7 cellular contexts compared by ENCODE assay signal in genomic region chr10:31056678-31057077, GRCh38. TPM values are rescaled to one million over a fixed set of nuclear protein-coding genes. Genes with fewer than 3 reads are reported as not detected.
DNase-seq lines count a peak whose midpoint lies in the region; ATAC-seq, FAIRE-seq and TF ChIP-seq lines count a peak whose summit lies in the region.
"Not testable (repeated sequence)": the region's sequence is repeated elsewhere in the genome, so short reads cannot be mapped to it uniquely, and the experiment has no call there.

No MANE protein-coding gene starts in this region.

- not testable (repeated sequence) for H3K23ac ChIP-seq in neuronal stem cell (ENCODE audit: low read depth, low read length, poor library complexity)

- not testable (repeated sequence) for H2BK15ac ChIP-seq in neuronal stem cell (ENCODE audit: low read length)

- H3K4ac ChIP-seq in neuronal stem cell (ENCODE audit: low read length) = not testable (repeated sequence)

- CTCF ChIA-PET in activated CD4-positive, alpha-beta memory T cell treated with anti-CD3 and anti-CD28 coated beads for 36 hours (lab: Charles Lee) = not testable (repeated sequence)

- H2BK5ac ChIP-seq in neuronal stem cell (ENCODE audit: low read length) = not testable (repeated sequence)

- not testable (repeated sequence) for H3K9ac ChIP-seq in astrocyte (ENCODE audit: low read length); neuronal stem cell (ENCODE audit: low read depth, low read length, poor library complexity)

- not testable (repeated sequence) for H4K91ac ChIP-seq in neuronal stem cell (ENCODE audit: low read depth, low read length, poor library complexity)

- not testable (repeated sequence) for H2AK5ac ChIP-seq in neuronal stem cell (ENCODE audit: low read depth, low read length)

- not testable (repeated sequence) for H3K9me3 Mint-ChIP-seq in activated CD4-positive, alpha-beta memory T cell treated with anti-CD3 and anti-CD28 coated beads for 36 hours; astrocyte (ENCODE audit: unreplicated experiment); immature natural killer cell; stimulated activated effector memory CD8-positive, alpha-beta T cell treated with anti-CD3 and anti-CD28 coated beads, Interleukin-12 subunit alpha, Interleukin-12 subunit beta, amount 100 ng/mL, for 72 hours

- H3K14ac ChIP-seq in neuronal stem cell (ENCODE audit: low read length) = not testable (repeated sequence)

- H3K36me3 ChIP-seq in astrocyte (ENCODE audit: insufficient read depth, low read length); neuronal stem cell (replicated peaks in 1 of 2; ENCODE audit: control insufficient read depth in 2 of 2, insufficient read depth in 2 of 2, low read length in 2 of 2); testis (ENCODE audit: low read depth, missing control alignments): not testable (repeated sequence)

- not testable (repeated sequence) for H3K9me3 ChIP-seq in T-helper 17 cell (ENCODE audit: control insufficient read depth, low read length, poor library complexity, severe bottlenecking); astrocyte (ENCODE audit: insufficient read depth, low read depth, low read length); neuronal stem cell (replicated peaks in 1 of 2; ENCODE audit: control insufficient read depth in 2 of 2, insufficient read depth in 1 of 2, low read depth in 1 of 2, low read length in 2 of 2); testis

- H3K18ac ChIP-seq in neuronal stem cell (ENCODE audit: low read length) = not testable (repeated sequence)

- H3K79me1 ChIP-seq in neuronal stem cell (ENCODE audit: low read depth, low read length) = not testable (repeated sequence)

- not testable (repeated sequence) for DNase-seq in T-helper 17 cell; activated CD4-positive, alpha-beta memory T cell treated with anti-CD3 and anti-CD28 coated beads for 36 hours; astrocyte (ENCODE audit: low read depth); immature natural killer cell; neuronal stem cell (ENCODE audit: low spot score); stimulated activated effector memory CD8-positive, alpha-beta T cell treated with anti-CD3 and anti-CD28 coated beads, Interleukin-12 subunit alpha, Interleukin-12 subunit beta, amount 100 ng/mL, for 72 hours (ENCODE audit: low spot score in 2 of 2)
- peak; percentile 66 for DNase-seq in testis

- not testable (repeated sequence) for H3K36me3 Mint-ChIP-seq in T-helper 17 cell (ENCODE audit: low read depth); activated CD4-positive, alpha-beta memory T cell treated with anti-CD3 and anti-CD28 coated beads for 36 hours; astrocyte (ENCODE audit: low read depth, unreplicated experiment); immature natural killer cell; stimulated activated effector memory CD8-positive, alpha-beta T cell treated with anti-CD3 and anti-CD28 coated beads, Interleukin-12 subunit alpha, Interleukin-12 subunit beta, amount 100 ng/mL, for 72 hours

- H3K4me3 Mint-ChIP-seq in T-helper 17 cell = peak overlapping the region; percentile 45
- H3K4me3 Mint-ChIP-seq in activated CD4-positive, alpha-beta memory T cell treated with anti-CD3 and anti-CD28 coated beads for 36 hours = peak overlapping the region; percentile 21
- not testable (repeated sequence) for H3K4me3 Mint-ChIP-seq in astrocyte (ENCODE audit: unreplicated experiment)
- peak overlapping the region in 3 of 5 donors; percentile 31 to 62 (median 58) for H3K4me3 Mint-ChIP-seq in immature natural killer cell
- H3K4me3 Mint-ChIP-seq in stimulated activated effector memory CD8-positive, alpha-beta T cell treated with anti-CD3 and anti-CD28 coated beads, Interleukin-12 subunit alpha, Interleukin-12 subunit beta, amount 100 ng/mL, for 72 hours = peak overlapping the region; percentile 39

- H2BK120ac ChIP-seq in neuronal stem cell (ENCODE audit: low read depth, low read length) = not testable (repeated sequence)

- H3K4me1 Mint-ChIP-seq in T-helper 17 cell; activated CD4-positive, alpha-beta memory T cell treated with anti-CD3 and anti-CD28 coated beads for 36 hours (ENCODE audit: low read depth); astrocyte (ENCODE audit: low read depth, unreplicated experiment); immature natural killer cell; stimulated activated effector memory CD8-positive, alpha-beta T cell treated with anti-CD3 and anti-CD28 coated beads, Interleukin-12 subunit alpha, Interleukin-12 subunit beta, amount 100 ng/mL, for 72 hours: not testable (repeated sequence)

- no CpG with 5 or more reads among the region's 8 CpGs for WGBS in neuronal stem cell (ENCODE audit: extremely low coverage in 2 of 2, insufficient read length in 2 of 2, insufficient replicate concordance in 1 of 2), 2 donors
- WGBS in testis, 2 donors = 62 to 64% methylated on average over 4 to 8 of the region's 8 CpGs

- intact Hi-C loops in activated CD4-positive, alpha-beta memory T cell treated with anti-CD3 and anti-CD28 coated beads for 36 hours (cut with micrococcal nuclease); testis (cut with DNase I; ENCODE audit: low total_unique reads): not testable (repeated sequence)

- not testable (repeated sequence) for H3K79me2 ChIP-seq in astrocyte (ENCODE audit: insufficient read depth, low read length)

- TF ChIP-seq CTCF in astrocyte (IDR thresholded peaks at IDR 0.05; ENCODE audit: insufficient read depth, low read depth, low read length); testis (IDR thresholded peaks at IDR 0.05): not testable (repeated sequence)

- H3K4me2 ChIP-seq in astrocyte (ENCODE audit: low read length); neuronal stem cell (ENCODE audit: insufficient read depth, low read length, poor library complexity, severe bottlenecking): not testable (repeated sequence)

- not testable (repeated sequence) for H3K27me3 ChIP-seq in astrocyte (ENCODE audit: insufficient read depth, low read length); neuronal stem cell (ENCODE audit: control insufficient read depth in 3 of 3, insufficient read depth in 3 of 3, low read depth in 1 of 3, low read length in 3 of 3); testis

- H4K8ac ChIP-seq in neuronal stem cell (ENCODE audit: low read depth, low read length) = not testable (repeated sequence)

- not testable (repeated sequence) for H3K27ac Mint-ChIP-seq in T-helper 17 cell; activated CD4-positive, alpha-beta memory T cell treated with anti-CD3 and anti-CD28 coated beads for 36 hours; immature natural killer cell; stimulated activated effector memory CD8-positive, alpha-beta T cell treated with anti-CD3 and anti-CD28 coated beads, Interleukin-12 subunit alpha, Interleukin-12 subunit beta, amount 100 ng/mL, for 72 hours
- peak overlapping the region; percentile 41 for H3K27ac Mint-ChIP-seq in astrocyte (ENCODE audit: unreplicated experiment)

- not testable (repeated sequence) for H2AFZ ChIP-seq in astrocyte (ENCODE audit: low read depth, low read length)
- H2AFZ ChIP-seq in neuronal stem cell (ENCODE audit: low read length) = peak overlapping the region; percentile 22

- H4K20me1 ChIP-seq in astrocyte (ENCODE audit: insufficient read depth, low read length) = not testable (repeated sequence)

- ATAC-seq in T-helper 17 cell; stimulated activated effector memory CD8-positive, alpha-beta T cell treated with anti-CD3 and anti-CD28 coated beads, Interleukin-12 subunit alpha, Interleukin-12 subunit beta, amount 100 ng/mL, for 72 hours: not testable (repeated sequence)

- not testable (repeated sequence) for H3K27me3 Mint-ChIP-seq in T-helper 17 cell; activated CD4-positive, alpha-beta memory T cell treated with anti-CD3 and anti-CD28 coated beads for 36 hours; astrocyte (ENCODE audit: low read depth, unreplicated experiment); immature natural killer cell (ENCODE audit: low read depth in 3 of 3)

- not testable (repeated sequence) for H3K27ac ChIP-seq in astrocyte (ENCODE audit: low read depth, low read length); neuronal stem cell (replicated peaks; ENCODE audit: low read length); testis

- not testable (repeated sequence) for H2BK12ac ChIP-seq in neuronal stem cell (ENCODE audit: low read length)

- not testable (repeated sequence) for H3K4me3 ChIP-seq in astrocyte (ENCODE audit: insufficient read depth, low read depth, low read length); neuronal stem cell (ENCODE audit: low read length in 2 of 2)
- peak overlapping the region; percentile 13 to 16 for H3K4me3 ChIP-seq in testis

- TF ChIP-seq POLR2A in testis (IDR thresholded peaks at IDR 0.05) = not testable (repeated sequence)

- H3K4me1 ChIP-seq in astrocyte (ENCODE audit: insufficient read depth, low read length); neuronal stem cell (ENCODE audit: control insufficient read depth in 2 of 2, insufficient read depth in 1 of 2, low read depth in 1 of 2, low read length in 2 of 2); testis: not testable (repeated sequence)

- not testable (repeated sequence) for FAIRE-seq in astrocyte (lab: Jason Lieb, UNC)

- POLR2A ChIA-PET in activated CD4-positive, alpha-beta memory T cell treated with anti-CD3 and anti-CD28 coated beads for 36 hours (lab: Charles Lee) = not testable (repeated sequence)

RNA-seq across cellular contexts. Expression of gene ZNF438, which starts 25.0 kb away (rescaled TPM):
- 1 to 10 TPM; 3.1 to 3.7 TPM for total RNA-seq in T-helper 17 cell
- 1 to 10 TPM; 3.7 TPM for total RNA-seq in activated CD4-positive, alpha-beta memory T cell treated with anti-CD3 and anti-CD28 coated beads for 36 hours
- total RNA-seq in astrocyte = 2.2 and 2.4 TPM in 2 replicates
- 1 to 10 TPM; 1.6 to 5.0 (median 3.4) TPM for polyA plus RNA-seq in immature natural killer cell
- 5.4 TPM for polyA plus RNA-seq in neuronal stem cell (2013, experiment 1 of 2)
- 5.6 TPM for polyA plus RNA-seq in neuronal stem cell (2013, experiment 2 of 2)
- 10 to 100 TPM; 15.3 to 17.8 TPM for total RNA-seq in testis
- polyA plus RNA-seq in testis (ENCODE audit: insufficient read depth, low read depth, low replicate concordance) = 16.2 TPM
